15 cellular contexts compared by ENCODE assay signal in the genomic region with DNA sequence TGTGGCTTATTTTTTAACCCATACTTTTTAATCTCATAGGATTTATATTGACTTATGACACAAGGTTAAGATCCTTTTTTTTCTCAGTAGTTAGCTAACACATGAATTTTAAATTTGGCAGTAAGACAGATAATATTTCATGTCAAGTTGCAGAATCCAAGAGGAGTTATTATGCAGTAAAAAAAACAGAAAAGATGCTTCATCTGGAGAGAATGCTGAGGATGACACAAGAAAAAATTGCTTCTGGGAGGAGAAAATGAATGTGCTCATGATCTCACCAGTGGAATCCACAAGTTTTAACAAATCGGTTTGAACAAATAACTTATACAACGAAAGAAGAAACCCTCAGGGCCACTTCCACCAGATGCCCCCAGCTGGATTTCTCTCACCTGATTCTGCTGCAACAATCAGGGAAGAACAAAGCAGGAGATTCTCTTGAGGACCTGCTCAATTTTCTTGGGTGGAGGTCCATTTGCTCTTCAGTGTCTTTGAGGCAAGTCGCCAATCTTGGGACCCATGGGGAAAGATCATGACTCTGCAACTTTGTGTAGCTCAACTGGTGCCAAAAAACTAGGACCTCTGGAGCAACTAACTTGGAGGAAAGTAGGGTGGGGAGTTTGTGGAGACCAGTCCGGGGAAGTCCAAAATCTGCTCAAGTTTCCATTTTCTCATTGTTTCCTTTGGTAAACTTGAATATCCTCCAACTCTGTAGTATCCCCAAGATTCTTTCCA. TPM values are rescaled to one million over a fixed set of nuclear protein-coding genes. Genes with fewer than 3 reads are reported as not detected.
A peak's percentile ranks its signal among the peaks of the same experiment; 100 is the strongest.
DNase-seq lines count a peak whose midpoint lies in the region; ATAC-seq and TF ChIP-seq lines count a peak whose summit lies in the region.
"Had no signal": no experiment of that assay in that cellular context is flagged by ENCODE, and none has a peak within 500 bp of the region (broad histone marks: within the 10 kb centered on the region; RNA-seq: fewer than 3 reads in every experiment).

No MANE protein-coding gene starts in this region.

- TF ChIP-seq CTCF in astrocyte of the spinal cord (IDR thresholded peaks at IDR 0.05; ENCODE audit: low read depth, low read length) (no peak), heart left ventricle (IDR thresholded peaks at IDR 0.05) (no peak)

- DNase-seq in GM04503 (ENCODE audit: low read depth) (peak; percentile 85), astrocyte of the spinal cord (ENCODE audit: low read depth, low spot score) (peak; percentile 48), heart left ventricle (peak in 3 of 5 donors; percentile 13 to 24 (median 21)), NCI-H2107 (lab: John Stamatoyannopoulos, UW) (no peak), D341Med (ENCODE audit: low spot score) (no peak)
- no peak for DNase-seq in activated CD4-positive, alpha-beta memory T cell treated with anti-CD3 and anti-CD28 coated beads for 36 hours
- DNase-seq: activated CD8-positive, alpha-beta memory T cell treated with anti-CD3 and anti-CD28 coated beads for 24 hours; activated gamma-delta T cell; caudate nucleus; erythroblast; NCI-H1048; NCI-H524 treated with DMSO at 0.1 percent for 48 hours; stomach had no signal

- H3K27me3 Mint-ChIP-seq in activated CD4-positive, alpha-beta memory T cell treated with anti-CD3 and anti-CD28 coated beads for 36 hours = no peaks in the 10 kb centered on the region

- H3K36me3 ChIP-seq in heart left ventricle (no peaks in the 10 kb centered on the region), skeletal muscle tissue (ENCODE audit: control insufficient read depth in 3 of 3, insufficient read depth in 3 of 3, low read length in 3 of 3) (no peaks in the 10 kb centered on the region)
- H3K36me3 ChIP-seq: stomach had no signal

- H3K4me3 ChIP-seq in astrocyte of the spinal cord (ENCODE audit: low read depth, low read length) (no peak overlapping the region), heart left ventricle (no peak overlapping the region), skeletal muscle tissue (ENCODE audit: low read length in 3 of 3) (no peak overlapping the region)
- H3K4me3 ChIP-seq: stomach had no signal

- peaks cover 0 to 18% (median 0%) of the 10 kb centered on the region in 12 donors for H3K4me1 ChIP-seq in heart left ventricle
- no peaks in the 10 kb centered on the region for H3K4me1 ChIP-seq in skeletal muscle tissue (ENCODE audit: control insufficient read depth in 3 of 3, insufficient read depth in 3 of 3, low read length in 3 of 3)

- in situ Hi-C loops in astrocyte of the spinal cord (cut with HindIII; ENCODE audit: low sequenced_read_pairs) = no loop called here

- H3K9me3 ChIP-seq in heart left ventricle (no peaks in the 10 kb centered on the region), skeletal muscle tissue (ENCODE audit: control insufficient read depth in 3 of 3, low read length in 3 of 3) (no peaks in the 10 kb centered on the region)
- H3K9me3 ChIP-seq: stomach had no signal

- H3K9ac ChIP-seq in skeletal muscle tissue (ENCODE audit: low read depth in 1 of 3, low read length in 3 of 3) = no peak overlapping the region

- CTCF ChIA-PET in activated CD4-positive, alpha-beta memory T cell treated with anti-CD3 and anti-CD28 coated beads for 36 hours (lab: Charles Lee) = interaction anchor here (1.3 kb wide), 1 partner anchor 195 kb away, joined by 3 read pairs; no protein-coding TSS in a partner anchor

- no peaks in the 10 kb centered on the region for H3K36me3 Mint-ChIP-seq in activated CD4-positive, alpha-beta memory T cell treated with anti-CD3 and anti-CD28 coated beads for 36 hours

- no peak for TF ChIP-seq POLR2A in heart left ventricle (IDR thresholded peaks at IDR 0.05)

- POLR2A ChIA-PET in activated CD4-positive, alpha-beta memory T cell treated with anti-CD3 and anti-CD28 coated beads for 36 hours (lab: Charles Lee) = interaction anchor here (1.2 kb wide), 1 partner anchor 13 kb away, joined by 3 read pairs; no protein-coding TSS in a partner anchor

- H3K27ac ChIP-seq in heart left ventricle (peak overlapping the region in 4 of 12 donors; percentile 9 to 24 (median 14)), skeletal muscle tissue (ENCODE audit: low read depth, low read length) (peak overlapping the region; percentile 43)
- H3K27ac ChIP-seq: stomach had no signal

- intact Hi-C loops in heart left ventricle (cut with DNase I) = no loop called here
- intact Hi-C loops in activated CD4-positive, alpha-beta memory T cell treated with anti-CD3 and anti-CD28 coated beads for 36 hours (cut with micrococcal nuclease) = no loop called here

- ATAC-seq in heart left ventricle = peak in 1 of 4 donors; percentile 59
- no peak for ATAC-seq in HG02970 (IDR thresholded peaks at IDR 0.05; ENCODE audit: low FRiP score, unreplicated experiment)

- no peak overlapping the region for H3K4me3 Mint-ChIP-seq in activated CD4-positive, alpha-beta memory T cell treated with anti-CD3 and anti-CD28 coated beads for 36 hours

- H3K27me3 ChIP-seq in heart left ventricle (no peaks in the 10 kb centered on the region), skeletal muscle tissue (ENCODE audit: control insufficient read depth in 3 of 3, insufficient read depth in 3 of 3, low read length in 3 of 3) (no peaks in the 10 kb centered on the region)
- H3K27me3 ChIP-seq: stomach had no signal

- no peaks in the 10 kb centered on the region for H3K9me3 Mint-ChIP-seq in activated CD4-positive, alpha-beta memory T cell treated with anti-CD3 and anti-CD28 coated beads for 36 hours

- H3K4me1 Mint-ChIP-seq in activated CD4-positive, alpha-beta memory T cell treated with anti-CD3 and anti-CD28 coated beads for 36 hours (ENCODE audit: low read depth) = peaks cover 14% of the 10 kb centered on the region

- H3K27ac Mint-ChIP-seq in activated CD4-positive, alpha-beta memory T cell treated with anti-CD3 and anti-CD28 coated beads for 36 hours = no peak overlapping the region

- 57 to 77% (median 65%) methylated on average over 4 of the region's 4 CpGs for WGBS in heart left ventricle, 4 donors

RNA-seq across cellular contexts. Expression of gene TNFSF15, which starts 50.5 kb away (rescaled TPM):
- total RNA-seq in heart left ventricle (1 to 10 TPM in 1 of 9 donors, under 1 TPM in 4, not detected in 4; 0.06 to 1.4 (median 0.26) TPM), skeletal muscle tissue (0.52 TPM)
- under 1 TPM in 1 of 2 donors, not detected in 1; 0.03 TPM for polyA plus RNA-seq in heart left ventricle
- under 1 TPM; 0.12 to 0.14 TPM for total RNA-seq in activated CD4-positive, alpha-beta memory T cell treated with anti-CD3 and anti-CD28 coated beads for 36 hours

Comparison
In these comparisons a context has a peak if more than half of its experiments do, and no peak if none do; other contexts are left out.
1. DNase-seq: peak in GM04503 (single experiment), astrocyte of the spinal cord (single experiment) and heart left ventricle (3 of 5); none in NCI-H2107 (single experiment), activated CD4-positive, alpha-beta memory T cell treated with anti-CD3 and anti-CD28 coated beads for 36 hours (single experiment) and D341Med (single experiment).